In the genomic region with DNA sequence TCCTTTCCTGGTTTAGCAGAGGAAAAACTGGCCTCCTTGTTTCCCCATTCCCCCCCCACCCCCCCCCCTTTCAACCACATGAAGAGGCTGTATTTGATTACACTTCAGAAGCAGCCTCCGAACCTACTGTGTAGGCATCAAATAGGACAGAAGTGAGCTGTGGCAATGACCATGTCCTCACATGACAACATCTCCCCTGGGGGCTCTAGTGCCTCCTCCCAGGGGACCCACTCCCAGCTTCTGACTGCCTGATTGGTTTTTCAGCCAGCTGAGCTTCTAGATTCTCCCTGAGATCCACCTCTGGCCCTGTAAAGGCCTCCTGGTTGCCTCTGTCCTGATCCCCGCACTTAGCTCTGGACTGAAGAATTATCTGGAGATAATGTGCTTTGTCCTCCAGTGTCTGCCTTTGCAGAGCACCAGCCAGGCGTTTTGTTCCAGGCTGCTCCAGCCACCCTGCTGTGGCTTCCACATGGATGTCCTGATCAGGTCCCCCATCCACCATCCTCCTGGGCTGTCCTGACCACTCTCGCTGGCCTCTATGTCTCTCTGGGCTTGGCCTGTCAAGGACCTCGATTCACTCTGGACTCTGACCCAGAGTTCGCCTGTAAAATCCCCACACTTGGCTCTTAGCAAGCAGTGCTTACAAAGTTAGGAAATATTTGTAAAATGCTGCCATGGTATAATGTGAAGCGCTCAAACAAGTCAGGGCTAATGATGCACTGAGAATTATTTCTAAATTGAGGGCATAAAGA, we compare ENCODE assay signal across 11 cellular contexts. TPM values are rescaled to one million over a fixed set of nuclear protein-coding genes. Genes with fewer than 3 reads are reported as not detected.
DNase-seq lines count a peak whose midpoint lies in the region; ATAC-seq, FAIRE-seq and TF ChIP-seq lines count a peak whose summit lies in the region.
"Had no signal": no experiment of that assay in that cellular context is flagged by ENCODE, and none has a peak within 500 bp of the region (broad histone marks: within the 10 kb centered on the region; RNA-seq: fewer than 3 reads in every experiment).

No MANE protein-coding gene starts in this region.

- H3K4me1 ChIP-seq in PC-3 (ENCODE audit: insufficient read depth, low read length) (peaks cover 3% of the 10 kb centered on the region), small intestine (ENCODE audit: control insufficient read depth in 2 of 2, insufficient read depth in 1 of 2, low read depth in 1 of 2, low read length in 1 of 2) (no peaks in the 10 kb centered on the region), PC-9 (replicated peaks; ENCODE audit: insufficient read depth) (no peaks in the 10 kb centered on the region)
- H3K4me1 ChIP-seq: Peyer's patch had no signal

- POLR2A ChIA-PET in PC-3 (lab: Charles Lee; ENCODE audit: unreplicated experiment): interaction anchor here (0.6 to 0.7 kb wide), 3 partner anchors 8 to 149 kb away, joined by 3 to 7 read pairs (median 4); partner anchors contain the start of gene HYCC1
- POLR2A ChIA-PET in PC-9 (lab: Charles Lee; ENCODE audit: unreplicated experiment): interaction anchor here (0.6 kb wide), 2 partner anchors 179 to 277 kb away, joined by 4 to 6 read pairs; no protein-coding TSS in a partner anchor

- H3K27me3 ChIP-seq in PC-3 (ENCODE audit: low read length) (no peaks in the 10 kb centered on the region), small intestine (ENCODE audit: control insufficient read depth in 2 of 2, insufficient read depth in 2 of 2, low read length in 2 of 2) (no peaks in the 10 kb centered on the region), PC-9 (ENCODE audit: insufficient read depth, low read depth) (no peaks in the 10 kb centered on the region)
- H3K27me3 ChIP-seq: Peyer's patch had no signal

- 64 to 75% (median 65%) methylated on average over 7 of the region's 7 CpGs for WGBS in small intestine, 3 donors

- peaks cover 19% of the 10 kb centered on the region for H3K36me3 Mint-ChIP-seq in T-helper 2 cell treated with Interferon-gamma antibody and Interleukin-4, amounts not matched to agents 5 μg/mL and 100 μg/mL, for 36 hours (ENCODE audit: low read depth)

- BruUV-seq in PC-3 (replicated peaks; lab: Mats Ljungman, UMichigan) (no TSS peak), PC-9 (replicated peaks; lab: Mats Ljungman, UMichigan) (no TSS peak)

- no peak for FAIRE-seq in small intestine (lab: Jason Lieb, UNC)

- no peaks in the 10 kb centered on the region for H3K9me2 ChIP-seq in PC-3 (replicated peaks; ENCODE audit: low read length)
- no peaks in the 10 kb centered on the region for H3K9me2 ChIP-seq in PC-9 (ENCODE audit: insufficient read depth)

- no peaks in the 10 kb centered on the region for H3K27me3 Mint-ChIP-seq in T-helper 2 cell treated with Interferon-gamma antibody and Interleukin-4, amounts not matched to agents 5 μg/mL and 100 μg/mL, for 36 hours (ENCODE audit: low read depth)

- H3F3A ChIP-seq in PC-3 (ENCODE audit: low read length, unreplicated experiment): no peaks in the 10 kb centered on the region
- peaks cover 16% of the 10 kb centered on the region; the same call in 1 of the 2 replicates for H3F3A ChIP-seq in PC-9 (ENCODE audit: insufficient read depth, low read depth)

- peaks cover 5% of the 10 kb centered on the region for H3K4me1 Mint-ChIP-seq in T-helper 2 cell treated with Interferon-gamma antibody and Interleukin-4, amounts not matched to agents 5 μg/mL and 100 μg/mL, for 36 hours (ENCODE audit: low read depth)

- 0 out of 2 replicates have a peak, but pooled peaks have one; percentile 14 for ATAC-seq in PC-3
- peak; percentile 28 to 50 for ATAC-seq in left cardiac atrium

- H3K27ac ChIP-seq in PC-3 (ENCODE audit: low read length) (no peak overlapping the region), small intestine (ENCODE audit: low read depth in 1 of 2, low read length in 1 of 2) (peak overlapping the region in 1 of 2 donors; percentile 41), PC-9 (no peak overlapping the region)

- H3K4me3 ChIP-seq in PC-3 (ENCODE audit: low read length) (no peak overlapping the region), small intestine (ENCODE audit: low read depth in 1 of 2, low read length in 2 of 2) (no peak overlapping the region), PC-9 (no peak overlapping the region)
- H3K4me3 ChIP-seq: Peyer's patch had no signal

- H3K4me3 Mint-ChIP-seq in T-helper 2 cell treated with Interferon-gamma antibody and Interleukin-4, amounts not matched to agents 5 μg/mL and 100 μg/mL, for 36 hours: no peak overlapping the region

- H4K20me1 ChIP-seq in PC-3 (ENCODE audit: low read length): no peaks in the 10 kb centered on the region
- H4K20me1 ChIP-seq in PC-9 (ENCODE audit: insufficient read depth): no peaks in the 10 kb centered on the region

- intact Hi-C loops in PC-3 (cut with micrococcal nuclease): no loop called here
- intact Hi-C loops in left cardiac atrium (cut with DNase I): no loop called here
- intact Hi-C loops in PC-9 (cut with micrococcal nuclease; ENCODE audit: unreplicated experiment): no loop called here

- CTCF ChIA-PET in PC-3 (lab: Charles Lee) (no interaction called here), PC-9 (lab: Charles Lee) (no interaction called here)

- H3K9ac ChIP-seq in PC-3 (ENCODE audit: low read length): no peak overlapping the region

- H3K79me2 ChIP-seq in PC-3 (ENCODE audit: low read length) (no peaks in the 10 kb centered on the region), PC-9 (ENCODE audit: low read depth) (no peaks in the 10 kb centered on the region)

- peak overlapping the region; percentile 12 for H3K27ac Mint-ChIP-seq in T-helper 2 cell treated with Interferon-gamma antibody and Interleukin-4, amounts not matched to agents 5 μg/mL and 100 μg/mL, for 36 hours

- peaks cover 15% of the 10 kb centered on the region for H3K36me3 ChIP-seq in PC-3 (ENCODE audit: low read depth, low read length)
- H3K36me3 ChIP-seq in small intestine (ENCODE audit: control insufficient read depth in 2 of 2, insufficient read depth in 2 of 2, low read length in 2 of 2): no peaks in the 10 kb centered on the region
- H3K36me3 ChIP-seq in PC-9 (ENCODE audit: low read depth): no peaks in the 10 kb centered on the region
- H3K36me3 ChIP-seq: Peyer's patch had no signal

- H3K4me2 ChIP-seq in PC-3 (ENCODE audit: low read length) (no peak overlapping the region), PC-9 (no peak overlapping the region)

- no peaks in the 10 kb centered on the region for H3K9me3 Mint-ChIP-seq in T-helper 2 cell treated with Interferon-gamma antibody and Interleukin-4, amounts not matched to agents 5 μg/mL and 100 μg/mL, for 36 hours

- TF ChIP-seq CTCF in PC-3 (conservative IDR thresholded peaks at IDR 0.05; ENCODE audit: low read depth, low read length) (no peak), PC-9 (conservative IDR thresholded peaks at IDR 0.05) (no peak)

- DNase-seq in T-helper 2 cell treated with Interferon-gamma antibody and Interleukin-4, amounts not matched to agents 5 μg/mL and 100 μg/mL, for 36 hours (ENCODE audit: low spot score): no peak
- DNase-seq in T-helper 2 cell (no peak), PC-3 (no peak), left cardiac atrium (no peak), small intestine (peak; percentile 18), superior temporal gyrus (ENCODE audit: extremely low spot score) (no peak), PC-9 (no peak), cerebellar cortex (ENCODE audit: low spot score) (no peak)
- DNase-seq: AML-193, NCI-H146, Peyer's patch had no signal

- H3K9me3 ChIP-seq in PC-3 (ENCODE audit: low read length): no peaks in the 10 kb centered on the region
- no peaks in the 10 kb centered on the region for H3K9me3 ChIP-seq in small intestine (ENCODE audit: control insufficient read depth, low read depth)
- no peaks in the 10 kb centered on the region for H3K9me3 ChIP-seq in PC-9 (ENCODE audit: insufficient read depth, low read depth)
- H3K9me3 ChIP-seq: Peyer's patch had no signal

- H2AFZ ChIP-seq in PC-3 (ENCODE audit: low read length): no peak overlapping the region
- H2AFZ ChIP-seq in PC-9: no peak overlapping the region

RNA-seq across cellular contexts. Expression of gene TOMM7, which starts 42.4 kb away (rescaled TPM):
- total RNA-seq in PC-3 (2014; rRNA removed) (132 and 151 TPM in 2 replicates), left cardiac atrium (100 to 1,000 TPM; 365 to 444 TPM), PC-9 (2021) (588 and 703 TPM in 2 replicates)
- 100 to 1,000 TPM; 270 to 423 (median 357) TPM for polyA plus RNA-seq in small intestine
